Comparison of ENCODE assay signal across 2 cellular contexts in genomic region chr15:52054381-52054780, GRCh38.
TF ChIP-seq lines count a peak whose summit lies in the region.

No MANE protein-coding gene starts in this region.

TF ChIP-seq in A549, 52 proteins besides CTCF, POLR2A, EP300 and RAD21:
- TF ChIP-seq CBX2 (IDR thresholded peaks at IDR 0.05; ENCODE audit: borderline replicate concordance, low read depth), result no peak
- no peak for TF ChIP-seq FOSL2 (IDR thresholded peaks at IDR 0.05)
- peak; percentile 53 for TF ChIP-seq FOSL2 (CRISPR knock-in tag; IDR thresholded peaks at IDR 0.05)
- TF ChIP-seq JUN (IDR thresholded peaks at IDR 0.05), result no peak
- TF ChIP-seq MYC (IDR thresholded peaks at IDR 0.05; ENCODE audit: borderline replicate concordance, low read length), result no peak
- no peak for TF ChIP-seq PBX3 (IDR thresholded peaks at IDR 0.05)

TF ChIP-seq in IMR-90, 13 proteins besides CTCF, POLR2A, EP300 and RAD21:
- TF ChIP-seq BHLHE40 (IDR thresholded peaks at IDR 0.05; ENCODE audit: low read depth, low read length) (no peak), USF2 (IDR thresholded peaks at IDR 0.05; ENCODE audit: low read depth, low read length) (no peak), CHD1 (IDR thresholded peaks at IDR 0.05; ENCODE audit: low read depth, low read length) (no peak), MAZ (IDR thresholded peaks at IDR 0.05; ENCODE audit: borderline replicate concordance, low read depth, low read length) (no peak), MXI1 (IDR thresholded peaks at IDR 0.05; ENCODE audit: borderline replicate concordance, low read depth, low read length) (no peak), MAFK (IDR thresholded peaks at IDR 0.05; ENCODE audit: low read depth, low read length) (no peak), FOS (IDR thresholded peaks at IDR 0.05; ENCODE audit: low read depth, low read length) (no peak), SMC3 (IDR thresholded peaks at IDR 0.05; ENCODE audit: low read depth, low read length) (no peak), ELK1 (IDR thresholded peaks at IDR 0.05; ENCODE audit: borderline replicate concordance, low read depth, low read length) (no peak), NFE2L2 (IDR thresholded peaks at IDR 0.05; ENCODE audit: low read depth, low read length) (no peak), RCOR1 (IDR thresholded peaks at IDR 0.05; ENCODE audit: insufficient replicate concordance, low read length) (no peak), RFX5 (IDR thresholded peaks at IDR 0.05; ENCODE audit: low read depth, low read length) (no peak), CEBPB (IDR thresholded peaks at IDR 0.05; ENCODE audit: low read depth, low read length) (no peak)
TF ChIP-seq in IMR-90: peak in this region for 0.
